Comparison of ENCODE assay signal across 8 cellular contexts in the genomic region with DNA sequence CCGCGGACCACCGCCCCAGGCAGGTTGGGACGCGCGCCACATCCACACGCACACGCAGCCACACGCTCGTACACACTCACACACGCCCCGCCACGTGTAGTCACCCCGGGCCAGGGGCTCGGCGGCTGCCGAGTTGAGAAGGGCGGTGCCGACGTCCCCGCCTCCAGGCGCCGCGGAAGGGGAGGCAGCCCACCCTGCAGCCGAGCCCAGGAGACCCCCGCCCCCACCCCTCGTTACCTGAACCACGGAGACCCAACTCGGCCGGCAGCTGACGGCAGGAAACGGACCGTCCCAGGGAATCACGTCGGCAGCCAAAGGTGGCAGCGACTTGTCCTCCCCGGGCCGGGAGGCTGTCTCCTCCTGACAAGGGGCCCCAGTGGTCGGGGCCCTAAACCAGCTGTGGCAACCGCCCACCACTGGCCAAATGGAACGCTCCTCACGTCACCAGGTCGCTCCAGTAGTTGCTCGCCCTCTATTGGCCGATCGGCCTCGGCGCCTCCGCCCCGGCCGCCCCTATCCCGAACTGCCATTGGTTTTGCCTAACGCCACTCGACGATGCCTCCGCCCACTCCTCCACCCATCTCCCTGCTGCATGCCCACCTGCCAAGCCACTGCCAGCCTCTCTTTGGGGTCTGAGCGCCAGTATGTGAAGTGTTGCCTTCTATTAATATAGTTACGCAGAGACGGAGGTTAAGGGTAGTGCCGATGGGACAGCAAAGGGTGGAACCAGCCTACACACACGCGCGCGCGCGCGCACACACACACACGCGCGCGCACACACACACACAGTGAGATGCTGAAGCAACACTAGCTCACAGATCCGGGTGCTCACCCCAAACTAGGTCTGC. TPM values are rescaled to one million over a fixed set of nuclear protein-coding genes. Genes with fewer than 3 reads are reported as not detected.
DNase-seq lines count a peak whose midpoint lies in the region; ATAC-seq and TF ChIP-seq lines count a peak whose summit lies in the region.

Gene ZDHHC9, minus strand, starts transcription at position 428 of the 848 bp plus-strand sequence. CDS start 1,941 bp downstream, outside the sequence.

- TF ChIP-seq EP300 in suprapubic skin (IDR thresholded peaks at IDR 0.05), result no peak

- H3K4me3 ChIP-seq in SK-N-MC (peak within 1 kb of the TSS; percentile 85), suprapubic skin (peak within 1 kb of the TSS; percentile 76)

- no peaks in the 10 kb centered on the region for H3K27me3 ChIP-seq in suprapubic skin

- H3K9me3 ChIP-seq in SK-N-MC (ENCODE audit: low read depth, low read length) (no peaks in the 10 kb centered on the region), suprapubic skin (no peaks in the 10 kb centered on the region)

- peak; percentile 98 for ATAC-seq in HG02571 (IDR thresholded peaks at IDR 0.05; ENCODE audit: unreplicated experiment)

- TF ChIP-seq CTCF in suprapubic skin (IDR thresholded peaks at IDR 0.05), result no peak

- H3K9ac ChIP-seq in SK-N-MC (ENCODE audit: insufficient read length), result peak within 1 kb of the TSS; percentile 69

- H3K4me1 ChIP-seq in suprapubic skin, result peaks cover 7% of the 10 kb centered on the region

- 41% methylated on average over 18 of the region's 72 CpGs for WGBS in suprapubic skin

- no peaks in the 10 kb centered on the region for H3K27me3 Mint-ChIP-seq in activated naive CD4-positive, alpha-beta T cell treated with anti-CD3 and anti-CD28 coated beads, Interleukin-2, amount 50 U/mL, for 24 hours

- peak within 1 kb of the TSS; percentile 96 for H3K4me3 Mint-ChIP-seq in activated naive CD4-positive, alpha-beta T cell treated with anti-CD3 and anti-CD28 coated beads, Interleukin-2, amount 50 U/mL, for 24 hours

- peak in 1 of 2 donors; percentile 59 for TF ChIP-seq POLR2A in suprapubic skin (IDR thresholded peaks at IDR 0.05)

- peak; percentile 62 for DNase-seq in GM04504 (ENCODE audit: low read depth)
- DNase-seq in NCI-H1048 (lab: John Stamatoyannopoulos, UW), result peak; percentile 11
- DNase-seq in SK-N-MC (ENCODE audit: low read depth, low spot score), result peak; percentile 34
- no peak for DNase-seq in glomerular endothelial cell (ENCODE audit: extremely low read depth, low read depth, low spot score)
- peak; percentile 80 for DNase-seq in occipital lobe (lab: John Stamatoyannopoulos, UW)
- peak; percentile 92 to 94 for DNase-seq in suprapubic skin (ENCODE audit: low spot score in 2 of 2)

- no peaks in the 10 kb centered on the region for H3K36me3 Mint-ChIP-seq in activated naive CD4-positive, alpha-beta T cell treated with anti-CD3 and anti-CD28 coated beads, Interleukin-2, amount 50 U/mL, for 24 hours

- peaks cover 41% of the 10 kb centered on the region for H3K4me1 Mint-ChIP-seq in activated naive CD4-positive, alpha-beta T cell treated with anti-CD3 and anti-CD28 coated beads, Interleukin-2, amount 50 U/mL, for 24 hours

- H3K27ac ChIP-seq in SK-N-MC, result no peak within 1 kb of the TSS
- H3K27ac ChIP-seq in suprapubic skin, result peak within 1 kb of the TSS; percentile 90

- H3K9me3 Mint-ChIP-seq in activated naive CD4-positive, alpha-beta T cell treated with anti-CD3 and anti-CD28 coated beads, Interleukin-2, amount 50 U/mL, for 24 hours, result no peaks in the 10 kb centered on the region

- H3K36me3 ChIP-seq in SK-N-MC (ENCODE audit: insufficient read depth, low read length), result no peaks in the 10 kb centered on the region; the same call in 1 of the 2 replicates
- H3K36me3 ChIP-seq in suprapubic skin, result no peaks in the 10 kb centered on the region

- peak within 1 kb of the TSS; percentile 86 for H3K27ac Mint-ChIP-seq in activated naive CD4-positive, alpha-beta T cell treated with anti-CD3 and anti-CD28 coated beads, Interleukin-2, amount 50 U/mL, for 24 hours

RNA-seq across cellular contexts. Expression of gene ZDHHC9, which starts in this region (rescaled TPM):
- total RNA-seq in glomerular endothelial cell (42.5 TPM in 2 replicates), occipital lobe (28.1 TPM), suprapubic skin (10 to 100 TPM; 32.5 to 60.1 (median 41.6) TPM)
